In genomic region chr16:4157376-4157825, GRCh38 we compare ENCODE assay signal across 22 cellular contexts. TPM values are rescaled to one million over a fixed set of nuclear protein-coding genes. Genes with fewer than 3 reads are reported as not detected.
A peak's percentile ranks its signal among the peaks of the same experiment; 100 is the strongest.
DNase-seq lines count a peak whose midpoint lies in the region; ATAC-seq and TF ChIP-seq lines count a peak whose summit lies in the region.
"Had no signal": no experiment of that assay in that cellular context is flagged by ENCODE, and none has a peak within 500 bp of the region (broad histone marks: within the 10 kb centered on the region; RNA-seq: fewer than 3 reads in every experiment).

No MANE protein-coding gene starts in this region.

- ATAC-seq in left lobe of liver: peak; percentile 29
- ATAC-seq: A549, GM12878 had no signal

- H3K9me3 Mint-ChIP-seq in chondrocyte (ENCODE audit: low read depth): no peaks in the 10 kb centered on the region
- H3K9me3 Mint-ChIP-seq: CD4-positive, alpha-beta T cell; CD8-positive, alpha-beta memory T cell had no signal

- intact Hi-C loops in posterior vena cava (cut with DNase I): no loop called here

- no peaks in the 10 kb centered on the region for H3K4me1 Mint-ChIP-seq in chondrocyte (ENCODE audit: low read depth)

- DNase-seq in chondrocyte (ENCODE audit: low spot score): peak; percentile 11
- no peak for DNase-seq in left lobe of liver (ENCODE audit: low spot score)
- DNase-seq in posterior vena cava (ENCODE audit: low spot score): peak; percentile 5
- DNase-seq in LoVo (ENCODE audit: low spot score): no peak
- DNase-seq in HK-2 (ENCODE audit: unreplicated experiment): no peak
- no peak for DNase-seq in activated gamma-delta T cell (lab: John Stamatoyannopoulos, UW)
- DNase-seq: 8988T; ACHN; AML-193; BE2C; CD4-positive, alpha-beta T cell; CD8-positive, alpha-beta memory T cell; DMS 273 treated with DMSO at 0.1 percent for 48 hours; DMS79; EL; GDM1; GM23248; H7; HCEC 1CT had no signal

- no peak overlapping the region for H3K4me3 Mint-ChIP-seq in chondrocyte (ENCODE audit: unreplicated experiment)
- H3K4me3 Mint-ChIP-seq: CD14-positive monocyte; CD4-positive, alpha-beta T cell; CD8-positive, alpha-beta memory T cell had no signal

- H3K27ac Mint-ChIP-seq in chondrocyte (ENCODE audit: unreplicated experiment): no peak overlapping the region
- H3K27ac Mint-ChIP-seq: CD4-positive, alpha-beta T cell; CD8-positive, alpha-beta memory T cell had no signal

- peaks cover 4% of the 10 kb centered on the region for H3K27me3 Mint-ChIP-seq in chondrocyte (ENCODE audit: low read depth)
- H3K27me3 Mint-ChIP-seq: CD4-positive, alpha-beta T cell had no signal

- no peaks in the 10 kb centered on the region for H3K36me3 Mint-ChIP-seq in chondrocyte (ENCODE audit: low read depth)
- H3K36me3 Mint-ChIP-seq: CD14-positive monocyte; CD8-positive, alpha-beta memory T cell had no signal

- no peak for TF ChIP-seq CTCF in chondrocyte (IDR thresholded peaks at IDR 0.05)

RNA-seq across cellular contexts. Expression of gene ADCY9, which starts 41.2 kb away (rescaled TPM):
- total RNA-seq in chondrocyte (22.6 to 31.9 TPM (median 31.6 TPM) in 3 replicates), left lobe of liver (25.4 TPM), posterior vena cava (10 to 100 TPM; 20.8 to 20.9 TPM)

Comparison
In these comparisons a context has a peak if more than half of its experiments do, and no peak if none do; other contexts are left out.
1. DNase-seq: peak in chondrocyte (single experiment) and posterior vena cava (single experiment); none in left lobe of liver (single experiment), LoVo (single experiment), HK-2 (single experiment) and activated gamma-delta T cell (single experiment).